Comparison of ENCODE assay signal across 24 cellular contexts in genomic region chr9:95722141-95722540, GRCh38.
DNase-seq lines count a peak whose midpoint lies in the region; ATAC-seq and TF ChIP-seq lines count a peak whose summit lies in the region.
"Had no signal": no experiment of that assay in that cellular context is flagged by ENCODE, and none has a peak within 500 bp of the region (broad histone marks: within the 10 kb centered on the region; RNA-seq: fewer than 3 reads in every experiment).

No MANE protein-coding gene starts in this region.

- H3K36me3 ChIP-seq in endodermal cell (ENCODE audit: control insufficient read depth, insufficient read depth, low read length), result no peaks in the 10 kb centered on the region
- H3K36me3 ChIP-seq in A673 (ENCODE audit: insufficient read depth, low read length, poor library complexity, severe bottlenecking), result no peaks in the 10 kb centered on the region

- TF ChIP-seq CTCF in endodermal cell (conservative IDR thresholded peaks at IDR 0.05) (no peak), omental fat pad (IDR thresholded peaks at IDR 0.05) (no peak), A673 (conservative IDR thresholded peaks at IDR 0.05; ENCODE audit: low read depth, low read length) (no peak)

- H3K9me3 Mint-ChIP-seq in endodermal cell, result no peaks in the 10 kb centered on the region

- DNase-seq in DMS153 treated with DMSO at 0.1 percent for 48 hours (lab: John Stamatoyannopoulos, UW; ENCODE audit: unreplicated experiment) (peak; percentile 38), NCI-H2029 (lab: John Stamatoyannopoulos, UW) (peak; percentile 45), endodermal cell (peak; percentile 6), pons (ENCODE audit: low spot score) (peak; percentile 59), omental fat pad (ENCODE audit: low spot score) (no peak), A673 (ENCODE audit: low spot score) (no peak)
- DNase-seq: activated CD4-positive, alpha-beta T cell treated with anti-CD3 and anti-CD28 coated beads for 48 hours; activated CD8-positive, alpha-beta memory T cell treated with anti-CD3 and anti-CD28 coated beads, Interleukin-2, amount 10 ng/mL, durations not matched to agents 7 days and 5 days; activated naive CD4-positive, alpha-beta T cell treated with anti-CD3 and anti-CD28 coated beads, Interleukin-2, amount 50 U/mL, for 16 hours; CD4-positive, alpha-beta memory T cell; DMS79; dorsolateral prefrontal cortex; GF-D8; HFFc6; IMR-90; mammary epithelial cell; NCI-H1417; NCI-H2171; NCI-H526 treated with DMSO at 0.1 percent for 48 hours; small intestine; stimulated activated CD4-positive, alpha-beta T cell treated with anti-CD3 and anti-CD28 coated beads, Interleukin-2, amount 100 ng/mL, for 24 hours had no signal

- BruUV-seq in A673 (replicated peaks; lab: Mats Ljungman, UMichigan), result no TSS peak

- ATAC-seq in HG02885 (IDR thresholded peaks at IDR 0.05; ENCODE audit: poor library complexity, unreplicated experiment) (no peak), omental fat pad (ENCODE audit: low FRiP score) (no peak)
- ATAC-seq: activated CD8-positive, alpha-beta memory T cell treated with anti-CD3 and anti-CD28 coated beads, Interleukin-2, amount 10 ng/mL, durations not matched to agents 7 days and 5 days; SK-N-SH treated with all-trans-retinoic acid at 6 μM for 48 hours had no signal

- intact Hi-C loops in A673 (cut with micrococcal nuclease; ENCODE audit: unreplicated experiment), result loop anchor here (10.0 kb wide), 1 partner anchor 153 kb away; the partner anchor contains the start of gene ERCC6L2

- POLR2A ChIA-PET in A673 (lab: Charles Lee; ENCODE audit: low non-redundant PET), result interaction anchor here (0.6 kb wide), 1 partner anchor 176 kb away, joined by 3 read pairs; no protein-coding TSS in a partner anchor

- no peak overlapping the region for H3K27ac Mint-ChIP-seq in endodermal cell
- H3K27ac Mint-ChIP-seq: activated CD8-positive, alpha-beta memory T cell treated with anti-CD3 and anti-CD28 coated beads, Interleukin-2, amount 10 ng/mL, durations not matched to agents 7 days and 5 days; CD4-positive, alpha-beta memory T cell; HFFc6; T-helper 2 cell treated with Interferon-gamma antibody and Interleukin-4, amounts not matched to agents 5 μg/mL and 100 μg/mL, for 36 hours had no signal

- H3K9me3 ChIP-seq in endodermal cell (ENCODE audit: control insufficient read depth, low read length) (no peaks in the 10 kb centered on the region), A673 (ENCODE audit: low read depth, low read length, poor library complexity, severe bottlenecking) (no peaks in the 10 kb centered on the region)

- H3K4me3 ChIP-seq in endodermal cell (ENCODE audit: low read length), result no peak overlapping the region
- no peak overlapping the region for H3K4me3 ChIP-seq in A673 (ENCODE audit: low read depth, low read length, poor library complexity, severe bottlenecking)
- H3K4me3 ChIP-seq: dorsolateral prefrontal cortex had no signal

- H3K9ac ChIP-seq in endodermal cell (ENCODE audit: extremely low read depth, low read length, poor library complexity, severe bottlenecking), result no peak overlapping the region

- no peak overlapping the region for H3K27ac ChIP-seq in endodermal cell (ENCODE audit: low read depth, low read length)
- no peak overlapping the region for H3K27ac ChIP-seq in A673 (ENCODE audit: low read depth, low read length, poor library complexity, severe bottlenecking)
- H3K27ac ChIP-seq: dorsolateral prefrontal cortex had no signal

- no peaks in the 10 kb centered on the region for H3K36me3 Mint-ChIP-seq in endodermal cell (ENCODE audit: low read depth)

- 78 to 95% methylated on average over 4 of the region's 4 CpGs for WGBS in endodermal cell (ENCODE audit: insufficient coverage in 1 of 2, insufficient read length in 1 of 2), 2 experiments

- H3K27me3 ChIP-seq in endodermal cell (ENCODE audit: control insufficient read depth, insufficient read depth, low read length, poor library complexity, severe bottlenecking) (no peaks in the 10 kb centered on the region), A673 (replicated peaks; ENCODE audit: insufficient read depth, low read depth, low read length, poor library complexity) (no peaks in the 10 kb centered on the region)
- H3K27me3 ChIP-seq: dorsolateral prefrontal cortex had no signal

- no peak overlapping the region for H3K4me3 Mint-ChIP-seq in endodermal cell
- H3K4me3 Mint-ChIP-seq: activated CD8-positive, alpha-beta memory T cell treated with anti-CD3 and anti-CD28 coated beads, Interleukin-2, amount 10 ng/mL, durations not matched to agents 7 days and 5 days; HFFc6; T-helper 2 cell treated with Interferon-gamma antibody and Interleukin-4, amounts not matched to agents 5 μg/mL and 100 μg/mL, for 36 hours had no signal

- CTCF ChIA-PET in A673 (lab: Charles Lee), result no interaction called here

- no peaks in the 10 kb centered on the region for H3K4me1 ChIP-seq in endodermal cell (ENCODE audit: control insufficient read depth, insufficient read depth, low read length)
- no peaks in the 10 kb centered on the region for H3K4me1 ChIP-seq in A673 (ENCODE audit: insufficient read depth, low read length, poor library complexity, severe bottlenecking)

- H3K27me3 Mint-ChIP-seq in endodermal cell (ENCODE audit: insufficient read depth), result peaks cover 5% of the 10 kb centered on the region
- H3K27me3 Mint-ChIP-seq: CD4-positive, alpha-beta memory T cell had no signal

- no peaks in the 10 kb centered on the region for H3K4me1 Mint-ChIP-seq in endodermal cell

Comparison
In these comparisons a context has a peak if more than half of its experiments do, and no peak if none do; other contexts are left out.
1. DNase-seq: peak in DMS153 treated with DMSO at 0.1 percent for 48 hours (single experiment), NCI-H2029 (single experiment), endodermal cell (single experiment) and pons (single experiment); none in omental fat pad (single experiment) and A673 (single experiment).